ENCODE assay signal across 9 cellular contexts in the genomic region with DNA sequence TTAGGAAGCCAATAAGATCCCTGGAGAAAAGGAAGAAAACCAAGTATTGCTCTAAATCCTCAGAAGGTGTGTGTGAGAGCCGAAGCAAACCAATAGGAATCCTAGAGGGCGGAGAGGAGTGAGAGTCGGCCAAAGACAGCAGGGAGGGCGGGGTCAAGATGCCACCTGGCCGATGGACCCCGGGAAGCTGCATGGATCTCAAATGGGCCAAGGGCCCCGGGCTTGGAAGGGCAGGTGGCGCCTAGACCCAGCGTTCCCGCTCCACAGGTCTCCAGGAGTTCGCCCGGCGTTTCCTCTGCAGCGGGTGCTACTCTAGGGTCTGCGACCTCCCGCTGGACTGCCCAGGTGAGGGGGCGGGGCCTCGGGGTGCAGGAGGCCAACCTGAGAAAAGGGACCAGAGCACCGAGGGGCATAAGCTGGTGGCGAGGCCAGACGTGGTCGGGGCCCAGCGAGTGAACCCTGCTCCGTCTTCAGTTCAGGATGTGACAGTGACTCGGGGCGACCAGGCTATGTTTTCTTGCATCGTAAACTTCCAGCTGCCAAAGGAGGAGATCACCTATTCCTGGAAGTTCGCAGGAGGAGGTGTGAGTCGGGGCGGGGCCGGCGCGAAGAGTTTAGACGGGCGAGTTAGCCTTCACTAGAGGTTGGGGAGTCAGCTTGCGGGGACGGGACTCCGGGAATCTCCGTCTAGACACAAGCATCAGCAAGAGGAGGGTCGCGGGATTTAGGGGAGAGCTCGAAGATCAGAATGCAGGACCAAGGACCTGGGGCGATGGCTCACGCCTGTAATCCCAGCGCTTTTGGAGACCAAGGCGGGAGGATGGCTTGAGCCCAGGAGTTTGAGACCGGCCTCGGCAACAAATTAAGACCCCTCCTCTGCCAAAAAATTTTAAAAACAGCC. TPM values are rescaled to one million over a fixed set of nuclear protein-coding genes. Genes with fewer than 3 reads are reported as not detected.
DNase-seq lines count a peak whose midpoint lies in the region; ATAC-seq and TF ChIP-seq lines count a peak whose summit lies in the region.
"Had no signal": no experiment of that assay in that cellular context is flagged by ENCODE, and none has a peak within 500 bp of the region (broad histone marks: within the 10 kb centered on the region; RNA-seq: fewer than 3 reads in every experiment).

No MANE protein-coding gene starts in this region.

- H3K27ac ChIP-seq in urinary bladder (ENCODE audit: low read depth) = peak overlapping the region; percentile 88

- peak overlapping the region; percentile 97 for H3K27ac Mint-ChIP-seq in dendritic cell treated with granulocyte-macrophage colony-stimulating factor and Interleukin-4, amounts not matched to agents 40 ng/mL and 50 ng/mL, for 4 days
- H3K27ac Mint-ChIP-seq in mesothelial cell of epicardium = peak overlapping the region; percentile 98

- H3K27me3 Mint-ChIP-seq in dendritic cell treated with granulocyte-macrophage colony-stimulating factor and Interleukin-4, amounts not matched to agents 40 ng/mL and 50 ng/mL, for 4 days = peaks cover 49% of the 10 kb centered on the region
- H3K27me3 Mint-ChIP-seq in mesothelial cell of epicardium (ENCODE audit: low read depth) = no peaks in the 10 kb centered on the region

- WGBS in urinary bladder = 37% methylated on average over 48 of the region's 48 CpGs

- peaks cover 1% of the 10 kb centered on the region for H3K4me1 ChIP-seq in urinary bladder (ENCODE audit: insufficient read depth)

- TF ChIP-seq CTCF in mesothelial cell of epicardium (IDR thresholded peaks at IDR 0.05; ENCODE audit: unreplicated experiment) = no peak

- DNase-seq in activated naive CD4-positive, alpha-beta T cell treated with Interleukin-2 at 50 U/mL for 16 hours = peak; percentile 5
- DNase-seq in activated naive CD4-positive, alpha-beta T cell (lab: John Stamatoyannopoulos, UW) = no peak
- peak in 1 of 2 experiments; percentile 51 for DNase-seq in mesothelial cell of epicardium (ENCODE audit: low spot score in 2 of 2, unreplicated experiment in 2 of 2)
- DNase-seq in T-helper 9 cell = no peak
- no peak for DNase-seq in MV-4-11 (lab: John Stamatoyannopoulos, UW)

- no peak for ATAC-seq in HG03439 (IDR thresholded peaks at IDR 0.05; ENCODE audit: unreplicated experiment)

- no peaks in the 10 kb centered on the region for H3K9me3 Mint-ChIP-seq in dendritic cell treated with granulocyte-macrophage colony-stimulating factor and Interleukin-4, amounts not matched to agents 40 ng/mL and 50 ng/mL, for 4 days
- H3K9me3 Mint-ChIP-seq in mesothelial cell of epicardium = no peaks in the 10 kb centered on the region

- H3K4me3 ChIP-seq in urinary bladder (ENCODE audit: low read depth, low read length) = no peak overlapping the region

- peaks cover 47% of the 10 kb centered on the region for H3K4me1 Mint-ChIP-seq in dendritic cell treated with granulocyte-macrophage colony-stimulating factor and Interleukin-4, amounts not matched to agents 40 ng/mL and 50 ng/mL, for 4 days (ENCODE audit: low read depth)
- H3K4me1 Mint-ChIP-seq in mesothelial cell of epicardium = peaks cover 44% of the 10 kb centered on the region

- intact Hi-C loops in dendritic cell treated with granulocyte-macrophage colony-stimulating factor and Interleukin-4, amounts not matched to agents 40 ng/mL and 50 ng/mL, for 4 days (cut with micrococcal nuclease) = no loop called here

- peaks cover 37% of the 10 kb centered on the region for H3K36me3 Mint-ChIP-seq in dendritic cell treated with granulocyte-macrophage colony-stimulating factor and Interleukin-4, amounts not matched to agents 40 ng/mL and 50 ng/mL, for 4 days (ENCODE audit: low read depth)
- H3K36me3 Mint-ChIP-seq in mesothelial cell of epicardium = peaks cover 42% of the 10 kb centered on the region

- H3K4me3 Mint-ChIP-seq in dendritic cell treated with granulocyte-macrophage colony-stimulating factor and Interleukin-4, amounts not matched to agents 40 ng/mL and 50 ng/mL, for 4 days = peak overlapping the region; percentile 83
- peak overlapping the region; percentile 68 for H3K4me3 Mint-ChIP-seq in mesothelial cell of epicardium

- H3K36me3 ChIP-seq in urinary bladder (ENCODE audit: insufficient read depth) = no peaks in the 10 kb centered on the region

RNA-seq across cellular contexts. Expression of a gene that starts 9.9 kb away (rescaled TPM):
- total RNA-seq in mesothelial cell of epicardium (83.1 to 88.1 TPM (median 87.6 TPM) in 3 replicates), urinary bladder (6.3 TPM)
- 19.3 TPM for polyA plus RNA-seq in urinary bladder

RNA-seq across cellular contexts. Expression of a gene that starts 20.8 kb away (rescaled TPM):
- total RNA-seq in mesothelial cell of epicardium (0.32 to 0.58 TPM (median 0.44 TPM) in 3 replicates), urinary bladder (0.32 TPM)
- 1.2 TPM for polyA plus RNA-seq in urinary bladder
- total RNA-seq: Daoy had no signal

RNA-seq across cellular contexts. Expression of a gene that starts 48.7 kb away (rescaled TPM):
- total RNA-seq in mesothelial cell of epicardium (not detected in 3 replicates), urinary bladder (7.1 TPM)
- 15.7 TPM for polyA plus RNA-seq in urinary bladder

RNA-seq across cellular contexts. Expression of a gene that starts 56.4 kb away (rescaled TPM):
- not detected in 3 replicates for total RNA-seq in mesothelial cell of epicardium
- total RNA-seq in urinary bladder = 1.2 TPM
- polyA plus RNA-seq in urinary bladder = 4.4 TPM

RNA-seq across cellular contexts. Expression of a gene that starts 58.0 kb away (rescaled TPM):
- not detected in 3 replicates for total RNA-seq in mesothelial cell of epicardium
- 1.0 TPM for total RNA-seq in urinary bladder
- 4.9 TPM for polyA plus RNA-seq in urinary bladder
- total RNA-seq: Daoy had no signal

Comparison
In these comparisons a context has a peak if more than half of its experiments do, and no peak if none do; other contexts are left out.
1. RNA of a gene that starts 9.9 kb away (total RNA-seq): 83.1 to 88.1 TPM in mesothelial cell of epicardium; 6.3 TPM in urinary bladder (single experiment); every median in the first group is over 10 times any median in the second.